In genomic region chr2:133456971-133457370, GRCh38 we compare ENCODE assay signal across 23 cellular contexts.
"Had no signal": no experiment of that assay in that cellular context is flagged by ENCODE, and none has a peak within 500 bp of the region (broad histone marks: within the 10 kb centered on the region; RNA-seq: fewer than 3 reads in every experiment).

No MANE protein-coding gene starts in this region.

- H3K27me3 ChIP-seq: neural progenitor cell, ovary, right lobe of liver, sigmoid colon, stomach, thyroid gland, tibial nerve, upper lobe of left lung, vagina had no signal

- H3K36me3 ChIP-seq: neural progenitor cell, ovary, right lobe of liver, sigmoid colon, stomach, thoracic aorta, thyroid gland, tibial nerve, upper lobe of left lung, vagina had no signal

- H3K9me3 ChIP-seq: ovary, psoas muscle, right lobe of liver, sigmoid colon, thoracic aorta, thyroid gland, upper lobe of left lung, vagina had no signal

- DNase-seq: occipital lobe; ovary; posterior cingulate gyrus; psoas muscle; right cardiac atrium; right lobe of liver; sigmoid colon; stimulated activated CD4-positive, alpha-beta T cell treated with anti-CD3 and anti-CD28 coated beads, Interleukin-15, amount 100 ng/mL, for 24 hours; stimulated activated CD4-positive, alpha-beta T cell treated with anti-CD3 and anti-CD28 coated beads, Interleukin-2, amount 100 ng/mL, for 24 hours; stimulated activated CD4-positive, alpha-beta T cell treated with anti-CD3 and anti-CD28 coated beads, Interleukin-2, amount 100 ng/mL, for 48 hours; stimulated activated CD4-positive, alpha-beta T cell treated with anti-CD3 and anti-CD28 coated beads, Interleukin-4, amount 100 ng/mL, for 24 hours; stimulated activated naive B cell treated with anti-CD40 and anti-IgM and Interleukin-4, amounts not matched to agents 10 μg/mL and 1 μg/mL and 100 μg/mL, for 72 hours; stimulated activated naive CD4-positive, alpha-beta T cell treated with Interleukin-2 at 50 U/mL for 16 hours; stomach; thyroid gland; trophoblast cell; upper lobe of left lung had no signal

- H3K4me3 ChIP-seq: neural progenitor cell, ovary, psoas muscle, right lobe of liver, sigmoid colon, stomach, thoracic aorta, thyroid gland, tibial nerve, upper lobe of left lung, vagina had no signal

- H3K4me1 ChIP-seq: neural progenitor cell, parathyroid adenoma, psoas muscle, right lobe of liver, sigmoid colon, stomach, thyroid gland, tibial nerve, upper lobe of left lung, vagina had no signal

- ATAC-seq: psoas muscle; right cardiac atrium; right lobe of liver; stimulated activated effector memory CD8-positive, alpha-beta T cell treated with anti-CD3 and anti-CD28 coated beads, Interleukin-12 subunit alpha, Interleukin-12 subunit beta, amount 100 ng/mL, for 72 hours; stimulated activated naive B cell treated with anti-CD40 and anti-IgM and Interleukin-4, amounts not matched to agents 10 μg/mL and 1 μg/mL and 100 μg/mL, for 72 hours had no signal
